ENCODE assay signal across 16 cellular contexts in the genomic region with DNA sequence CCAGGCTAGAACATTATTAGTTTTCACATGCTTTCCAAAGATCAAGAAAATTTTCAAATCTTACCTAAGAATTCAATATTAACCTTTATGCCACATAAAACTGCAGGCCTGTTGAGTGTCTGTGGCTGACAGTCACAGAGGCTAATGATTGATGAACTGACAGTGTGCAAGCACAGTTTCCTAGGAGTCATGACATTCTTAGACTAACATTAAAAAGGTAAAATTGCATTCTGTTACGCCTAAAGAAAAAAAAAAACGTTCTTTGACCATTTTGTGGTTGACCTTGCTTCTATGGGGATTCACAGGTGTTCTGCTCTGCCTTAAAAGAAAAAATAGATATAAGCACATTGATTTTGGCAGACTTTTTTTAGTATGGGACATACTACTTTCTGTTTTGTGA.
DNase-seq lines count a peak whose midpoint lies in the region; ATAC-seq and TF ChIP-seq lines count a peak whose summit lies in the region.
"Had no signal": no experiment of that assay in that cellular context is flagged by ENCODE, and none has a peak within 500 bp of the region (broad histone marks: within the 10 kb centered on the region; RNA-seq: fewer than 3 reads in every experiment).

No MANE protein-coding gene starts in this region.

- no peak for TF ChIP-seq POLR2A in uterus (IDR thresholded peaks at IDR 0.05)

- H2AFZ ChIP-seq in OCI-LY1 (ENCODE audit: low read length), result peak overlapping the region; percentile 98

- intact Hi-C loops in uterus (cut with DNase I; ENCODE audit: low total_unique reads), result no loop called here

- ATAC-seq in HG02798 (IDR thresholded peaks at IDR 0.05; ENCODE audit: poor library complexity, unreplicated experiment) (peak; percentile 61), left lobe of liver (no peak)
- ATAC-seq: PC-3 had no signal

- peak overlapping the region; percentile 59 for H3K4me2 ChIP-seq in OCI-LY1 (ENCODE audit: low read length)

- H3K4me3 ChIP-seq in GM12865 (ENCODE audit: low read depth, low read length), result peak overlapping the region; percentile 38; the same call in 1 of the 2 replicates
- H3K4me3 ChIP-seq in OCI-LY1 (ENCODE audit: low read depth, low read length, poor library complexity, severe bottlenecking), result peak overlapping the region; percentile 38
- no peak overlapping the region for H3K4me3 ChIP-seq in uterus
- H3K4me3 ChIP-seq: HAP-1 had no signal

- H4K20me1 ChIP-seq in OCI-LY1 (ENCODE audit: insufficient read depth, low read length), result no peaks in the 10 kb centered on the region

- H3K9me2 ChIP-seq in OCI-LY1 (ENCODE audit: low read depth, low read length), result no peaks in the 10 kb centered on the region

- DNase-seq in GM12865 (ENCODE audit: low read depth) (peak; percentile 31), left kidney (ENCODE audit: low read depth, low spot score) (peak; percentile 5), uterus (no peak), HPDE6-E6E7 (ENCODE audit: extremely low spot score) (no peak), left lobe of liver (ENCODE audit: low spot score) (no peak)
- DNase-seq: CD4-positive, alpha-beta T cell; GF-D8; NCI-H1436; NCI-H2029 treated with DMSO at 0.1 percent for 48 hours; NCI-H524; PC-3; Right ventricle myocardium superior had no signal

- H3K9me3 ChIP-seq in OCI-LY1 (ENCODE audit: low read length) (no peaks in the 10 kb centered on the region; the same call in 1 of the 2 replicates), uterus (no peaks in the 10 kb centered on the region)
- H3K9me3 ChIP-seq: HAP-1 had no signal

- H3K36me3 ChIP-seq in OCI-LY1 (ENCODE audit: insufficient read depth, low read length), result no peaks in the 10 kb centered on the region
- H3K36me3 ChIP-seq in uterus, result no peaks in the 10 kb centered on the region
- H3K36me3 ChIP-seq: HAP-1 had no signal

- H3K27ac ChIP-seq in OCI-LY1 (ENCODE audit: low read depth, low read length, poor library complexity, severe bottlenecking) (peak overlapping the region; percentile 79), uterus (no peak overlapping the region)
- H3K27ac ChIP-seq: HL-60 had no signal

- H3K27me3 ChIP-seq in OCI-LY1 (ENCODE audit: insufficient read depth, low read length) (no peaks in the 10 kb centered on the region), uterus (no peaks in the 10 kb centered on the region)

- H3K79me2 ChIP-seq in OCI-LY1 (ENCODE audit: insufficient read depth, low read length), result no peaks in the 10 kb centered on the region

- peak overlapping the region; percentile 53 for H3K9ac ChIP-seq in OCI-LY1 (ENCODE audit: low read length)

- TF ChIP-seq CTCF in GM12865 (IDR thresholded peaks at IDR 0.05; ENCODE audit: insufficient read depth, low read depth, low read length, missing control alignments) (no peak), OCI-LY1 (IDR thresholded peaks at IDR 0.05; ENCODE audit: low read length) (no peak), uterus (IDR thresholded peaks at IDR 0.05) (no peak)

- no peaks in the 10 kb centered on the region for H3F3A ChIP-seq in OCI-LY1 (ENCODE audit: insufficient read depth, low read length)

- peaks cover 37% of the 10 kb centered on the region for H3K4me1 ChIP-seq in OCI-LY1 (ENCODE audit: insufficient read depth, low read length, severe bottlenecking)
- H3K4me1 ChIP-seq in uterus, result no peaks in the 10 kb centered on the region
- H3K4me1 ChIP-seq: HAP-1 had no signal

Comparison
In these comparisons a context has a peak if more than half of its experiments do, and no peak if none do; other contexts are left out.
1. DNase-seq: peak in GM12865 (single experiment) and left kidney (single experiment); none in uterus (0 of 2), HPDE6-E6E7 (single experiment) and left lobe of liver (single experiment).
2. H3K4me3 ChIP-seq: peak in GM12865 (single experiment) and OCI-LY1 (single experiment); none in uterus (0 of 2).